13 cellular contexts compared by ENCODE assay signal in genomic region chr11:121459413-121460041, GRCh38. TPM values are rescaled to one million over a fixed set of nuclear protein-coding genes. Genes with fewer than 3 reads are reported as not detected.
DNase-seq lines count a peak whose midpoint lies in the region; ATAC-seq and TF ChIP-seq lines count a peak whose summit lies in the region.
"Had no signal": no experiment of that assay in that cellular context is flagged by ENCODE, and none has a peak within 500 bp of the region (broad histone marks: within the 10 kb centered on the region; RNA-seq: fewer than 3 reads in every experiment).

No MANE protein-coding gene starts in this region.

- H3K27me3 ChIP-seq in SK-N-SH (ENCODE audit: insufficient read depth) (peaks cover 7% of the 10 kb centered on the region; the same call in 1 of the 2 replicates), rectal smooth muscle tissue (ENCODE audit: control insufficient read depth, insufficient read depth, low read length) (no peaks in the 10 kb centered on the region), tibial artery (no peaks in the 10 kb centered on the region), H7 (ENCODE audit: control insufficient read depth, insufficient read depth, low read length) (no peaks in the 10 kb centered on the region)
- H3K27me3 ChIP-seq: heart right ventricle had no signal

- POLR2A ChIA-PET in SK-N-SH (lab: Yijun Ruan, JAX), result no interaction called here

- intact Hi-C loops in tibial artery (cut with DNase I; ENCODE audit: low total_unique reads), result no loop called here

- no peaks in the 10 kb centered on the region for H3K27me3 Mint-ChIP-seq in activated naive CD4-positive, alpha-beta T cell treated with anti-CD3 and anti-CD28 coated beads, Interleukin-2, amount 10 ng/mL, durations not matched to agents 7 days and 5 days

- H3K36me3 ChIP-seq in SK-N-SH (replicated peaks in 1 of 2; ENCODE audit: control insufficient read depth in 1 of 2, insufficient read depth in 2 of 2, low read length in 1 of 2) (no peaks in the 10 kb centered on the region), rectal smooth muscle tissue (ENCODE audit: control insufficient read depth, insufficient read depth, low read length) (no peaks in the 10 kb centered on the region), tibial artery (no peaks in the 10 kb centered on the region), H7 (replicated peaks; ENCODE audit: control insufficient read depth, insufficient read depth, low read length) (no peaks in the 10 kb centered on the region)
- H3K36me3 ChIP-seq: heart right ventricle had no signal

- H3K27ac Mint-ChIP-seq in activated naive CD4-positive, alpha-beta T cell treated with anti-CD3 and anti-CD28 coated beads, Interleukin-2, amount 10 ng/mL, durations not matched to agents 7 days and 5 days, result peak overlapping the region; percentile 79
- H3K27ac Mint-ChIP-seq: HFFc6 had no signal

- ATAC-seq in SK-N-SH treated with all-trans-retinoic acid at 6 μM for 48 hours, result no peak
- ATAC-seq: heart right ventricle had no signal

- no peak overlapping the region for H3K9ac ChIP-seq in SK-N-SH
- H3K9ac ChIP-seq in rectal smooth muscle tissue (ENCODE audit: low read length), result no peak overlapping the region

- H3K9me2 ChIP-seq in SK-N-SH, result no peaks in the 10 kb centered on the region

- no peaks in the 10 kb centered on the region for H3K9me3 Mint-ChIP-seq in activated naive CD4-positive, alpha-beta T cell treated with anti-CD3 and anti-CD28 coated beads, Interleukin-2, amount 10 ng/mL, durations not matched to agents 7 days and 5 days
- H3K9me3 Mint-ChIP-seq: HFFc6 had no signal

- H3K4me3 ChIP-seq in SK-N-SH (ENCODE audit: low read depth in 2 of 2, low read length in 1 of 2), result no peak overlapping the region
- no peak overlapping the region for H3K4me3 ChIP-seq in rectal smooth muscle tissue (ENCODE audit: low read length)
- H3K4me3 ChIP-seq in tibial artery, result no peak overlapping the region
- H3K4me3 ChIP-seq in H7 (ENCODE audit: insufficient read depth, low read depth, low read length), result no peak overlapping the region
- H3K4me3 ChIP-seq: heart right ventricle had no signal

- H3F3A ChIP-seq in SK-N-SH (replicated peaks; ENCODE audit: insufficient read depth), result peaks cover 12% of the 10 kb centered on the region

- H3K4me1 Mint-ChIP-seq in activated naive CD4-positive, alpha-beta T cell treated with anti-CD3 and anti-CD28 coated beads, Interleukin-2, amount 10 ng/mL, durations not matched to agents 7 days and 5 days, result peaks cover 100% of the 10 kb centered on the region

- H3K9me3 ChIP-seq in SK-N-SH (no peaks in the 10 kb centered on the region), tibial artery (no peaks in the 10 kb centered on the region)
- H3K9me3 ChIP-seq: heart right ventricle had no signal

- CTCF ChIA-PET in SK-N-SH (lab: Yijun Ruan, JAX), result no interaction called here
- CTCF ChIA-PET in activated naive CD4-positive, alpha-beta T cell treated with anti-CD3 and anti-CD28 coated beads, Interleukin-2, amount 10 ng/mL, durations not matched to agents 7 days and 5 days (lab: Charles Lee), result interaction anchor here (0.8 kb wide), 1 partner anchor 140 kb away, joined by 3 read pairs; no protein-coding TSS in a partner anchor

- TF ChIP-seq CTCF in SK-N-SH (IDR thresholded peaks at IDR 0.05), result no peak
- no peak for TF ChIP-seq CTCF in tibial artery (IDR thresholded peaks at IDR 0.05)

- DNase-seq in SK-N-SH (peak; percentile 19), NCI-H2227 treated with DMSO at 0.1 percent for 48 hours (lab: John Stamatoyannopoulos, UW) (peak; percentile 40), tibial artery (no peak), H7 (no peak), NCI-H1436 treated with DMSO at 0.1 percent for 48 hours (lab: John Stamatoyannopoulos, UW) (no peak)
- peak; percentile 64 for DNase-seq in activated naive CD4-positive, alpha-beta T cell treated with anti-CD3 and anti-CD28 coated beads, Interleukin-2, amount 10 ng/mL, durations not matched to agents 7 days and 5 days
- DNase-seq: effector CD8-positive, alpha-beta T cell; GDM1; heart right ventricle; HFFc6; NCI-H2107 had no signal

- no peak for TF ChIP-seq RAD21 in SK-N-SH (IDR thresholded peaks at IDR 0.05; ENCODE audit: low read length)

- WGBS in SK-N-SH (ENCODE audit: low lambda C conversion rate), result 89% methylated on average over 7 of the region's 8 CpGs

- peak overlapping the region in 1 of 2 experiments; percentile 19; a peak in 1 of 4 replicates for H3K27ac ChIP-seq in SK-N-SH (ENCODE audit: low read depth in 2 of 2, low read length in 1 of 2)
- H3K27ac ChIP-seq in rectal smooth muscle tissue (ENCODE audit: low read depth, low read length), result peak overlapping the region; percentile 48
- H3K27ac ChIP-seq in tibial artery, result no peak overlapping the region

- H2AFZ ChIP-seq in SK-N-SH (ENCODE audit: low read depth), result no peak overlapping the region

- H3K4me3 Mint-ChIP-seq in activated naive CD4-positive, alpha-beta T cell treated with anti-CD3 and anti-CD28 coated beads, Interleukin-2, amount 10 ng/mL, durations not matched to agents 7 days and 5 days, result peak overlapping the region; percentile 51
- H3K4me3 Mint-ChIP-seq: HFFc6 had no signal

- peak in 1 of 2 experiments; percentile 36; a peak in 1 of 4 replicates for TF ChIP-seq EP300 in SK-N-SH (IDR thresholded peaks at IDR 0.05; ENCODE audit: borderline replicate concordance in 1 of 2, low read depth in 1 of 2, low read length in 1 of 2)

- no peaks in the 10 kb centered on the region for H3K79me2 ChIP-seq in SK-N-SH (ENCODE audit: insufficient read depth)

- H3K4me2 ChIP-seq in SK-N-SH, result no peak overlapping the region

- H3K4me1 ChIP-seq in SK-N-SH (ENCODE audit: control insufficient read depth in 1 of 2, insufficient read depth in 2 of 2, low read depth in 1 of 2, low read length in 1 of 2) (peaks cover 7 to 23% of the 10 kb centered on the region in 2 experiments; a peak in 3 of 4 replicates), rectal smooth muscle tissue (ENCODE audit: control insufficient read depth, insufficient read depth, low read length) (peaks cover 16% of the 10 kb centered on the region), tibial artery (peaks cover 0 to 16% (median 12%) of the 10 kb centered on the region in 4 donors)

- peaks cover 80% of the 10 kb centered on the region for H3K36me3 Mint-ChIP-seq in activated naive CD4-positive, alpha-beta T cell treated with anti-CD3 and anti-CD28 coated beads, Interleukin-2, amount 10 ng/mL, durations not matched to agents 7 days and 5 days

- H4K20me1 ChIP-seq in SK-N-SH (ENCODE audit: insufficient read depth), result no peaks in the 10 kb centered on the region

TF ChIP-seq in SK-N-SH, 30 proteins besides CTCF, POLR2A, EP300 and RAD21 (continues in another document):
- no peak for TF ChIP-seq MEF2A (IDR thresholded peaks at IDR 0.05; ENCODE audit: borderline replicate concordance, low read depth)
- no peak for TF ChIP-seq JUND (IDR thresholded peaks at IDR 0.05)
- no peak for TF ChIP-seq PBX3 (IDR thresholded peaks at IDR 0.05)
- no peak for TF ChIP-seq POLR2AphosphoS5 (IDR thresholded peaks at IDR 0.05; ENCODE audit: low read depth, low read length)
- no peak for TF ChIP-seq RCOR1 (IDR thresholded peaks at IDR 0.05; ENCODE audit: low read length)
- no peak for TF ChIP-seq CHD2 (IDR thresholded peaks at IDR 0.05; ENCODE audit: low read length, partially characterized antibody)
- no peak for TF ChIP-seq TCF12 (IDR thresholded peaks at IDR 0.05)
- no peak for TF ChIP-seq YY1 (IDR thresholded peaks at IDR 0.05; ENCODE audit: low read depth)
- no peak for TF ChIP-seq FOSL2 (IDR thresholded peaks at IDR 0.05; ENCODE audit: borderline replicate concordance, low read depth)
- no peak for TF ChIP-seq EZH2phosphoT487 (IDR thresholded peaks at IDR 0.05; ENCODE audit: borderline replicate concordance, low read depth)
- no peak for TF ChIP-seq SMC3 (IDR thresholded peaks at IDR 0.05; ENCODE audit: low read depth, low read length)
- no peak for TF ChIP-seq ELF1 (IDR thresholded peaks at IDR 0.05)

TF ChIP-seq in SK-N-SH treated with all-trans-retinoic acid at 6 μM for 48 hours, 23 proteins besides CTCF, POLR2A, EP300 and RAD21 (continues in another document):
- no peak for TF ChIP-seq BACH2 (CRISPR knock-in tag; IDR thresholded peaks at IDR 0.05; ENCODE audit: borderline replicate concordance)
- TF ChIP-seq ZNF565 (CRISPR knock-in tag; conservative IDR thresholded peaks at IDR 0.05; ENCODE audit: low read depth), result no peak
- no peak for TF ChIP-seq CSDC2 (CRISPR knock-in tag; IDR thresholded peaks at IDR 0.05)
- no peak for TF ChIP-seq GLIS3 (CRISPR knock-in tag; IDR thresholded peaks at IDR 0.05)
- no peak for TF ChIP-seq ZFP30 (CRISPR knock-in tag; IDR thresholded peaks at IDR 0.05)
- TF ChIP-seq TOX (CRISPR knock-in tag; IDR thresholded peaks at IDR 0.05; ENCODE audit: borderline replicate concordance), result no peak
- no peak for TF ChIP-seq PATZ1 (CRISPR knock-in tag; IDR thresholded peaks at IDR 0.05; ENCODE audit: borderline replicate concordance)
- no peak for TF ChIP-seq ZC3H10 (CRISPR knock-in tag; IDR thresholded peaks at IDR 0.05)

RNA-seq across cellular contexts. Expression of gene SORL1, which starts 7.4 kb away (rescaled TPM):
- 6.1 and 7.1 TPM in 2 replicates for polyA plus RNA-seq in SK-N-SH (2012; rRNA removed)
- polyA plus RNA-seq in SK-N-SH (2012; cell fraction: cytosol; rRNA removed), result 4.6 and 5.6 TPM in 2 replicates
- 8.0 and 12.2 TPM in 2 replicates for polyA plus RNA-seq in SK-N-SH (2012; cell fraction: nucleus; rRNA removed)
- total RNA-seq in H7 (2014; rRNA removed; shearing (Covaris generic)), result 13.3 and 20.3 TPM in 2 replicates

Comparison
In these comparisons a context has a peak if more than half of its experiments do, and no peak if none do; other contexts are left out.
1. DNase-seq: peak in SK-N-SH (single experiment), NCI-H2227 treated with DMSO at 0.1 percent for 48 hours (single experiment) and activated naive CD4-positive, alpha-beta T cell treated with anti-CD3 and anti-CD28 coated beads, Interleukin-2, amount 10 ng/mL, durations not matched to agents 7 days and 5 days (single experiment); none in tibial artery (0 of 2), H7 (single experiment) and NCI-H1436 treated with DMSO at 0.1 percent for 48 hours (single experiment).